Comparison of ENCODE assay signal across 1 cellular context in genomic region chr13:46150134-46150693, GRCh38.
TF ChIP-seq lines count a peak whose summit lies in the region.

No MANE protein-coding gene starts in this region.

TF ChIP-seq in GM12878, 131 proteins besides CTCF, POLR2A, EP300 and RAD21:
- TF ChIP-seq POLR2AphosphoS5 (IDR thresholded peaks at IDR 0.05; ENCODE audit: low read length) (peak; percentile 59; the same call in 1 of the 2 replicates), RCOR1 (conservative IDR thresholded peaks at IDR 0.05; ENCODE audit: low read depth, low read length) (no peak)
